ENCODE assay signal across 22 cellular contexts in genomic region chr3:150917941-150918340, GRCh38. TPM values are rescaled to one million over a fixed set of nuclear protein-coding genes. Genes with fewer than 3 reads are reported as not detected.
DNase-seq lines count a peak whose midpoint lies in the region; FAIRE-seq and TF ChIP-seq lines count a peak whose summit lies in the region.
"Had no signal": no experiment of that assay in that cellular context is flagged by ENCODE, and none has a peak within 500 bp of the region (broad histone marks: within the 10 kb centered on the region; RNA-seq: fewer than 3 reads in every experiment).

No MANE protein-coding gene starts in this region.

- no peaks in the 10 kb centered on the region for H3K79me1 ChIP-seq in neuronal stem cell (ENCODE audit: low read depth, low read length)

- peaks cover 0 to 6% of the 10 kb centered on the region in 2 donors for H3K4me1 ChIP-seq in neuronal stem cell (ENCODE audit: control insufficient read depth in 2 of 2, insufficient read depth in 1 of 2, low read depth in 1 of 2, low read length in 2 of 2)

- no CpG with 5 or more reads among the region's 7 CpGs for WGBS in neuronal stem cell (ENCODE audit: extremely low coverage in 2 of 2, insufficient read length in 2 of 2, insufficient replicate concordance in 1 of 2), 2 donors

- H3K27me3 ChIP-seq in bronchial epithelial cell (ENCODE audit: control insufficient read depth, insufficient read depth, low read length) (peaks cover 3% of the 10 kb centered on the region), neuronal stem cell (ENCODE audit: control insufficient read depth in 3 of 3, insufficient read depth in 3 of 3, low read depth in 1 of 3, low read length in 3 of 3) (no peaks in the 10 kb centered on the region)

- DNase-seq in DMS 273 (lab: John Stamatoyannopoulos, UW; ENCODE audit: unreplicated experiment) = peak; percentile 25
- DNase-seq in DMS 273 treated with DMSO at 0.1 percent for 48 hours (lab: John Stamatoyannopoulos, UW) = no peak
- DNase-seq in NCI-H1694 treated with DMSO at 0.1 percent for 48 hours (lab: John Stamatoyannopoulos, UW) = peak; percentile 78
- DNase-seq in bronchial epithelial cell (ENCODE audit: low read depth) = peak; percentile 25
- DNase-seq in neuronal stem cell (ENCODE audit: low spot score) = no peak
- no peak for DNase-seq in inferior parietal cortex (ENCODE audit: extremely low spot score)
- DNase-seq in OCI-M2 (lab: John Stamatoyannopoulos, UW; ENCODE audit: unreplicated experiment) = no peak
- DNase-seq in NCI-H2107 treated with DMSO at 0.1 percent for 48 hours (lab: John Stamatoyannopoulos, UW; ENCODE audit: unreplicated experiment) = no peak
- DNase-seq: DMS153, EL, KBM-7, MV-4-11, NCI-H2029, NCI-H2227 treated with DMSO at 0.1 percent for 48 hours, PC-3, T-helper 1 cell had no signal

- H3K14ac ChIP-seq in neuronal stem cell (ENCODE audit: low read length) = no peak overlapping the region

- no peak overlapping the region for H3K9ac ChIP-seq in neuronal stem cell (ENCODE audit: low read depth, low read length, poor library complexity)

- no peak overlapping the region for H3K4me3 ChIP-seq in bronchial epithelial cell (ENCODE audit: low read depth, low read length)
- no peak overlapping the region for H3K4me3 ChIP-seq in neuronal stem cell (ENCODE audit: low read length in 2 of 2)

- H3K9me3 ChIP-seq in neuronal stem cell (replicated peaks in 1 of 2; ENCODE audit: control insufficient read depth in 2 of 2, insufficient read depth in 1 of 2, low read depth in 1 of 2, low read length in 2 of 2) = peaks cover 0 to 4% of the 10 kb centered on the region in 2 donors

- H3K4me2 ChIP-seq in neuronal stem cell (ENCODE audit: insufficient read depth, low read length, poor library complexity, severe bottlenecking) = no peak overlapping the region

- no peak overlapping the region for H2BK12ac ChIP-seq in neuronal stem cell (ENCODE audit: low read length)

- no peak overlapping the region for H4K91ac ChIP-seq in neuronal stem cell (ENCODE audit: low read depth, low read length, poor library complexity)

- no peak overlapping the region for H4K8ac ChIP-seq in neuronal stem cell (ENCODE audit: low read depth, low read length)

- peak overlapping the region; percentile 0 for H2AFZ ChIP-seq in neuronal stem cell (ENCODE audit: low read length)

- H3K18ac ChIP-seq in neuronal stem cell (ENCODE audit: low read length) = peak overlapping the region; percentile 54

- H2BK5ac ChIP-seq in neuronal stem cell (ENCODE audit: low read length) = no peak overlapping the region

- H3K4ac ChIP-seq in neuronal stem cell (ENCODE audit: low read length) = no peak overlapping the region

- H3K36me3 ChIP-seq in bronchial epithelial cell (ENCODE audit: control insufficient read depth, insufficient read depth, low read length) = no peaks in the 10 kb centered on the region
- H3K36me3 ChIP-seq in neuronal stem cell (replicated peaks in 1 of 2; ENCODE audit: control insufficient read depth in 2 of 2, insufficient read depth in 2 of 2, low read length in 2 of 2) = no peaks in the 10 kb centered on the region

- no peak overlapping the region for H3K27ac ChIP-seq in neuronal stem cell (replicated peaks; ENCODE audit: low read length)
- H3K27ac ChIP-seq: 22Rv1 had no signal

- no peak overlapping the region for H3K23ac ChIP-seq in neuronal stem cell (ENCODE audit: low read depth, low read length, poor library complexity)

- H2BK120ac ChIP-seq in neuronal stem cell (ENCODE audit: low read depth, low read length) = no peak overlapping the region

- no peak overlapping the region for H2BK15ac ChIP-seq in neuronal stem cell (ENCODE audit: low read length)

- TF ChIP-seq CTCF in bronchial epithelial cell (IDR thresholded peaks at IDR 0.05; ENCODE audit: insufficient read depth, low read length, severe bottlenecking) = no peak

- H2AK5ac ChIP-seq in neuronal stem cell (ENCODE audit: low read depth, low read length) = no peak overlapping the region

- FAIRE-seq in bronchial epithelial cell (lab: Jason Lieb, UNC) = no peak
- FAIRE-seq: GM12892, GM18507, H54 had no signal

RNA-seq across cellular contexts. Expression of gene MINDY4B, which starts 12.7 kb away (rescaled TPM):
- not detected in 2 replicates for total RNA-seq in bronchial epithelial cell
- not detected for polyA plus RNA-seq in neuronal stem cell (2013, experiment 1 of 2)
- not detected for polyA plus RNA-seq in neuronal stem cell (2013, experiment 2 of 2)
- total RNA-seq: PC-3 had no signal
- polyA plus RNA-seq: AG04450, CD14-positive monocyte had no signal

RNA-seq across cellular contexts. Expression of gene CLRN1, which starts 54.6 kb away (rescaled TPM):
- not detected in 2 replicates for total RNA-seq in bronchial epithelial cell
- polyA plus RNA-seq in neuronal stem cell (2013, experiment 1 of 2) = 0.08 TPM
- polyA plus RNA-seq in neuronal stem cell (2013, experiment 2 of 2) = 0.07 TPM
- total RNA-seq: PC-3 had no signal
- polyA plus RNA-seq: AG04450, CD14-positive monocyte had no signal

Comparison
In these comparisons a context has a peak if more than half of its experiments do, and no peak if none do; other contexts are left out.
1. DNase-seq: peak in DMS 273 (single experiment), NCI-H1694 treated with DMSO at 0.1 percent for 48 hours (single experiment) and bronchial epithelial cell (single experiment); none in DMS 273 treated with DMSO at 0.1 percent for 48 hours (single experiment), neuronal stem cell (single experiment), inferior parietal cortex (single experiment), OCI-M2 (single experiment) and NCI-H2107 treated with DMSO at 0.1 percent for 48 hours (single experiment).